1 cellular context compared by ENCODE assay signal in genomic region chr2:12587228-12587627, GRCh38.
TF ChIP-seq lines count a peak whose summit lies in the region.

No MANE protein-coding gene starts in this region.

TF ChIP-seq in K562, 482 proteins besides CTCF, POLR2A, EP300 and RAD21 (continued from another document):
- TF ChIP-seq ELK3 (CRISPR knock-in tag; IDR thresholded peaks at IDR 0.05) = no peak
